1 cellular context compared by ENCODE assay signal in genomic region chr2:73063909-73064875, GRCh38.
TF ChIP-seq lines count a peak whose summit lies in the region.

No MANE protein-coding gene starts in this region.

TF ChIP-seq in K562, 482 proteins besides CTCF, POLR2A, EP300 and RAD21 (continued from another document and continues in another):
- TF ChIP-seq CREBBP (IDR thresholded peaks at IDR 0.05; ENCODE audit: low read depth, low read length) = no peak
- TF ChIP-seq ZNF146 (CRISPR knock-in tag; IDR thresholded peaks at IDR 0.05; ENCODE audit: unreplicated experiment) = no peak
- no peak for TF ChIP-seq STAT5A (IDR thresholded peaks at IDR 0.05; ENCODE audit: borderline replicate concordance, low read length)
- no peak for TF ChIP-seq UBTF (IDR thresholded peaks at IDR 0.05; ENCODE audit: borderline replicate concordance in 1 of 2, low read depth in 2 of 2, low read length in 2 of 2)
- no peak for TF ChIP-seq STAT6 (CRISPR knock-in tag; IDR thresholded peaks at IDR 0.05)
- no peak for TF ChIP-seq ZNF740 (CRISPR knock-in tag; IDR thresholded peaks at IDR 0.05)
- no peak for TF ChIP-seq ZNF740 (tag; IDR thresholded peaks at IDR 0.05)
- no peak for TF ChIP-seq PCBP1 (IDR thresholded peaks at IDR 0.05; ENCODE audit: low read depth, low read length, poor library complexity, severe bottlenecking)
- no peak for TF ChIP-seq MEF2D (tag; conservative IDR thresholded peaks at IDR 0.05; ENCODE audit: low read depth)
- TF ChIP-seq HNRNPK (IDR thresholded peaks at IDR 0.05; ENCODE audit: low read depth, low read length, poor library complexity, severe bottlenecking) = no peak
- TF ChIP-seq SAP30 (IDR thresholded peaks at IDR 0.05; ENCODE audit: borderline replicate concordance, insufficient read depth, low read depth, low read length, poor library complexity, severe bottlenecking) = no peak
- no peak for TF ChIP-seq SIN3A (IDR thresholded peaks at IDR 0.05; ENCODE audit: borderline replicate concordance in 2 of 2, control insufficient read depth in 1 of 2, low read depth in 2 of 2, low read length in 2 of 2)
- peak; percentile 28; the same call in 1 of the 2 replicates for TF ChIP-seq EP400 (IDR thresholded peaks at IDR 0.05)
- TF ChIP-seq SREBF2 (CRISPR knock-in tag; IDR thresholded peaks at IDR 0.05) = no peak
- no peak for TF ChIP-seq KLF1 (tag; IDR thresholded peaks at IDR 0.05)
- no peak for TF ChIP-seq SMAD4 (CRISPR knock-in tag; conservative IDR thresholded peaks at IDR 0.05)
- TF ChIP-seq NFIX (CRISPR knock-in tag; IDR thresholded peaks at IDR 0.05; ENCODE audit: low read depth) = no peak
- TF ChIP-seq ZNF551 (CRISPR knock-in tag; IDR thresholded peaks at IDR 0.05) = no peak
- TF ChIP-seq ELF1 (tag; IDR thresholded peaks at IDR 0.05) = no peak
- TF ChIP-seq GATA2 (CRISPR knock-in tag; IDR thresholded peaks at IDR 0.05) = no peak
- TF ChIP-seq SMARCA4 (IDR thresholded peaks at IDR 0.05) = peak; percentile 89
- TF ChIP-seq NFATC3 (IDR thresholded peaks at IDR 0.05) = no peak
- no peak for TF ChIP-seq ZNF197 (CRISPR knock-in tag; IDR thresholded peaks at IDR 0.05; ENCODE audit: low read depth)
- no peak for TF ChIP-seq PTTG1 (tag; IDR thresholded peaks at IDR 0.05; ENCODE audit: low read depth)
- TF ChIP-seq ZNF408 (CRISPR knock-in tag; IDR thresholded peaks at IDR 0.05; ENCODE audit: low read depth) = no peak
- no peak for TF ChIP-seq IFI16 (CRISPR knock-in tag; IDR thresholded peaks at IDR 0.05)
- TF ChIP-seq PRPF4 (IDR thresholded peaks at IDR 0.05; ENCODE audit: insufficient read depth, low read depth, low read length, poor library complexity, severe bottlenecking) = no peak
- TF ChIP-seq RBM17 (IDR thresholded peaks at IDR 0.05; ENCODE audit: borderline replicate concordance, low read depth, low read length) = no peak
- TF ChIP-seq ZNF707 (CRISPR knock-in tag; conservative IDR thresholded peaks at IDR 0.05) = no peak
- no peak for TF ChIP-seq MXI1 (IDR thresholded peaks at IDR 0.05; ENCODE audit: low read depth, low read length)
- TF ChIP-seq RFX1 (IDR thresholded peaks at IDR 0.05) = no peak
- TF ChIP-seq MAFK (IDR thresholded peaks at IDR 0.05; ENCODE audit: low read length) = peak; percentile 94
- no peak for TF ChIP-seq PHF21A (IDR thresholded peaks at IDR 0.05; ENCODE audit: borderline replicate concordance, low read depth)
- no peak for TF ChIP-seq TARDBP (IDR thresholded peaks at IDR 0.05)
- TF ChIP-seq FOXM1 (IDR thresholded peaks at IDR 0.05; ENCODE audit: low read depth) = no peak
- no peak for TF ChIP-seq FOXM1 (CRISPR knock-in tag; IDR thresholded peaks at IDR 0.05; ENCODE audit: low read depth)
- TF ChIP-seq NELFE (IDR thresholded peaks at IDR 0.05; ENCODE audit: insufficient read depth, insufficient read length) = no peak
- no peak for TF ChIP-seq RREB1 (CRISPR knock-in tag; IDR thresholded peaks at IDR 0.05)
- TF ChIP-seq NRF1 (conservative IDR thresholded peaks at IDR 0.05 in 1 of 2, IDR thresholded peaks at IDR 0.05 in 1 of 2) = no peak
- TF ChIP-seq HEY1 (CRISPR knock-in tag; IDR thresholded peaks at IDR 0.05; ENCODE audit: borderline replicate concordance) = no peak
- no peak for TF ChIP-seq NCOR1 (IDR thresholded peaks at IDR 0.05)
- no peak for TF ChIP-seq CC2D1A (IDR thresholded peaks at IDR 0.05)
- no peak for TF ChIP-seq ZNF695 (CRISPR knock-in tag; IDR thresholded peaks at IDR 0.05)
- no peak for TF ChIP-seq TCFL5 (CRISPR knock-in tag; conservative IDR thresholded peaks at IDR 0.05)
- no peak for TF ChIP-seq CBFB (CRISPR knock-in tag; IDR thresholded peaks at IDR 0.05)
- TF ChIP-seq PURB (CRISPR knock-in tag; IDR thresholded peaks at IDR 0.05; ENCODE audit: low read depth) = no peak
- TF ChIP-seq ZFX (CRISPR knock-in tag; IDR thresholded peaks at IDR 0.05) = peak; percentile 77
- no peak for TF ChIP-seq ZNF121 (CRISPR knock-in tag; conservative IDR thresholded peaks at IDR 0.05)
- no peak for TF ChIP-seq HOMEZ (CRISPR knock-in tag; IDR thresholded peaks at IDR 0.05)
- TF ChIP-seq ZNF282 (CRISPR knock-in tag; IDR thresholded peaks at IDR 0.05) = no peak
- no peak for TF ChIP-seq SNRNP70 (optimal IDR thresholded peaks at IDR 0.05; ENCODE audit: low read depth, low read length)
- no peak for TF ChIP-seq SMARCB1 (IDR thresholded peaks at IDR 0.05; ENCODE audit: insufficient read length, low read depth)
- TF ChIP-seq ZNF280B (CRISPR knock-in tag; IDR thresholded peaks at IDR 0.05) = no peak
- peak; percentile 100 for TF ChIP-seq ZNF316 (IDR thresholded peaks at IDR 0.05)
- TF ChIP-seq MAZ (CRISPR knock-in tag; conservative IDR thresholded peaks at IDR 0.05 in 1 of 2, IDR thresholded peaks at IDR 0.05 in 1 of 2) = no peak; a peak in 1 of 4 replicates
- TF ChIP-seq SRSF1 (IDR thresholded peaks at IDR 0.05; ENCODE audit: low read depth, low read length) = no peak
- no peak for TF ChIP-seq ZNF133 (CRISPR knock-in tag; IDR thresholded peaks at IDR 0.05)
- no peak for TF ChIP-seq ETS2 (tag; IDR thresholded peaks at IDR 0.05; ENCODE audit: borderline replicate concordance, poor library complexity, severe bottlenecking)
- no peak for TF ChIP-seq FOXP1 (CRISPR knock-in tag; IDR thresholded peaks at IDR 0.05)
- TF ChIP-seq ZNF780A (CRISPR knock-in tag; IDR thresholded peaks at IDR 0.05) = no peak
- TF ChIP-seq POU5F1 (IDR thresholded peaks at IDR 0.05; ENCODE audit: borderline replicate concordance, low read depth, low read length, partially characterized antibody) = no peak
- no peak for TF ChIP-seq DLX4 (CRISPR knock-in tag; IDR thresholded peaks at IDR 0.05)
- no peak for TF ChIP-seq PYGO2 (tag; IDR thresholded peaks at IDR 0.05)
- TF ChIP-seq BCL6 (CRISPR knock-in tag; IDR thresholded peaks at IDR 0.05) = no peak
- TF ChIP-seq ZBED1 (IDR thresholded peaks at IDR 0.05) = no peak
- TF ChIP-seq ZNF212 (CRISPR knock-in tag; IDR thresholded peaks at IDR 0.05) = no peak
- peak; percentile 91 for TF ChIP-seq FOSL1 (tag; conservative IDR thresholded peaks at IDR 0.05)
- no peak for TF ChIP-seq ZNF217 (CRISPR knock-in tag; IDR thresholded peaks at IDR 0.05)
- TF ChIP-seq KLF16 (IDR thresholded peaks at IDR 0.05) = no peak
